8 cellular contexts compared by ENCODE assay signal in the genomic region with DNA sequence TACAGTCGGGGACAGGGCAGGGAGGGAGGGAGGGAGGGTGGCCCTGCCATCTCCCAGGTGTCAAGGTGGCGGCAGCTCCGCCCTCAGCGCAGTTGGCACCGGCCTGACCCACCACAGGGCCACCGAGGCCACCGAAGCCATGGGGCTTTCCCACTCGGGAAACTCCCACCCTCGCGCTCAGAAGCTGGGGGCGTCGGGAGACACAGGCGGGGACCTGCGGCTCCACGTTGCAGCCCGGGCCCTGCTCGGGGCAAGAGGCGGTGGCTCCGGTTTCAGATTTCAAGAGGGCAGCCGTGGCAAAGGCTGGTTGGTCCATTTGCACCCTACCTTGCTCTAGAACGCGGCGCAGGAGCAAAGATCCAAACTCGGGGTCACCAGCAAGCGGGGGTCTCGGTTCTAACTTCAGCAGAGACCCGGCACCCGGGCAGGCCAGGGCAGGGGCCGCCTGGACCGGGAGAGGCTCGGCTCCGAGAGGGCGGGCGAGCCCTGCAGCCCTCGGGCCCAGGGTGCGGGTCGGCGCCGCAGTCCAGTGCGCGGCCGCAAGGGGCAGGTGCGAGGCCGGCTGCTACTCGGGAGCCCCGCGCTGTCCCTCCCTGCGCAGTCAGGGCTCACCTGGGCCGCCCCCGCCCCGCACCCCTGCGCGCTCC.
DNase-seq lines count a peak whose midpoint lies in the region; ATAC-seq lines count a peak whose summit lies in the region.

No MANE protein-coding gene starts in this region.

- peak overlapping the region; percentile 18 for H3K27ac ChIP-seq in layer of hippocampus (ENCODE audit: low read depth, low read length)

- peaks cover 42% of the 10 kb centered on the region for H3K27me3 Mint-ChIP-seq in T-helper 2 cell treated with Interferon-gamma antibody and Interleukin-4, amounts not matched to agents 5 μg/mL and 100 μg/mL, for 36 hours (ENCODE audit: low read depth)

- H3K36me3 Mint-ChIP-seq in T-helper 2 cell treated with Interferon-gamma antibody and Interleukin-4, amounts not matched to agents 5 μg/mL and 100 μg/mL, for 36 hours (ENCODE audit: low read depth), result no peaks in the 10 kb centered on the region

- no peak overlapping the region for H3K27ac Mint-ChIP-seq in T-helper 2 cell treated with Interferon-gamma antibody and Interleukin-4, amounts not matched to agents 5 μg/mL and 100 μg/mL, for 36 hours

- H3K4me1 Mint-ChIP-seq in T-helper 2 cell treated with Interferon-gamma antibody and Interleukin-4, amounts not matched to agents 5 μg/mL and 100 μg/mL, for 36 hours (ENCODE audit: low read depth), result peaks cover 22% of the 10 kb centered on the region

- in situ Hi-C loops in T47D (cut with HindIII; ENCODE audit: low pct_unique_long_range_greater_than_20kb, low sequenced_read_pairs), result no loop called here

- DNase-seq in DMS79 treated with DMSO at 0.1 percent for 48 hours (lab: John Stamatoyannopoulos, UW) (peak; percentile 35), HuH-7.5 (ENCODE audit: low spot score) (peak; percentile 96), T47D (ENCODE audit: low read depth in 1 of 2, low spot score in 1 of 2) (peak; percentile 74 to 83), DMS114 treated with DMSO at 0.1 percent for 48 hours (lab: John Stamatoyannopoulos, UW; ENCODE audit: unreplicated experiment) (no peak)
- peak; percentile 23 for DNase-seq in T-helper 2 cell treated with Interferon-gamma antibody and Interleukin-4, amounts not matched to agents 5 μg/mL and 100 μg/mL, for 36 hours (ENCODE audit: low spot score)
- DNase-seq in stimulated activated CD8-positive, alpha-beta memory T cell treated with anti-CD3 and anti-CD28 coated beads, Interleukin-12 subunit alpha, Interleukin-12 subunit beta, amount 100 ng/mL, for 1 hour (ENCODE audit: low read depth), result peak; percentile 36

- H3K9me3 Mint-ChIP-seq in T-helper 2 cell treated with Interferon-gamma antibody and Interleukin-4, amounts not matched to agents 5 μg/mL and 100 μg/mL, for 36 hours, result no peaks in the 10 kb centered on the region

- H3K27me3 ChIP-seq in layer of hippocampus (ENCODE audit: control insufficient read depth, insufficient read depth, low read length), result no peaks in the 10 kb centered on the region

- peak; percentile 56 for ATAC-seq in GM21528 (IDR thresholded peaks at IDR 0.05; ENCODE audit: low FRiP score, unreplicated experiment)

- peak overlapping the region; percentile 56 for H3K4me3 Mint-ChIP-seq in T-helper 2 cell treated with Interferon-gamma antibody and Interleukin-4, amounts not matched to agents 5 μg/mL and 100 μg/mL, for 36 hours
